Comparison of ENCODE assay signal across 2 cellular contexts in genomic region chr4:56655209-56655626, GRCh38.
TF ChIP-seq lines count a peak whose summit lies in the region.

No MANE protein-coding gene starts in this region.

TF ChIP-seq in SK-N-SH, 30 proteins besides CTCF, POLR2A, EP300 and RAD21:
- TF ChIP-seq MAX (IDR thresholded peaks at IDR 0.05; ENCODE audit: low read depth) (peak; percentile 58), GATA2 (CRISPR knock-in tag; IDR thresholded peaks at IDR 0.05) (no peak), MXI1 (IDR thresholded peaks at IDR 0.05; ENCODE audit: low read depth, low read length) (0 out of 2 replicates have a peak, but pooled peaks have one; percentile 56)
TF ChIP-seq in SK-N-SH: peak in this region for 2.

TF ChIP-seq in H1, 55 proteins besides CTCF, POLR2A, EP300 and RAD21 (continued from another document):
- TF ChIP-seq KDM4A (IDR thresholded peaks at IDR 0.05; ENCODE audit: low read depth, low read length, severe bottlenecking) (peak; percentile 26), TAF1 (IDR thresholded peaks at IDR 0.05; ENCODE audit: low read depth, low read length) (no peak), SIRT6 (IDR thresholded peaks at IDR 0.05; ENCODE audit: low read length) (no peak), CHD1 (IDR thresholded peaks at IDR 0.05; ENCODE audit: low read depth, low read length) (no peak), SP2 (IDR thresholded peaks at IDR 0.05; ENCODE audit: low read length) (no peak), MAX (IDR thresholded peaks at IDR 0.05) (peak; percentile 70), E2F6 (IDR thresholded peaks at IDR 0.05) (peak; percentile 60), POU5F1 (IDR thresholded peaks at IDR 0.05; ENCODE audit: low read depth, low read length) (no peak), RNF2 (IDR thresholded peaks at IDR 0.05; ENCODE audit: borderline replicate concordance, low read depth, low read length, missing control alignments, poor library complexity, severe bottlenecking) (no peak), HDAC2 (IDR thresholded peaks at IDR 0.05; ENCODE audit: borderline replicate concordance in 1 of 2, low read depth in 2 of 2, low read length in 2 of 2) (no peak), PHF8 (conservative IDR thresholded peaks at IDR 0.05; ENCODE audit: low read depth, low read length) (no peak), BACH1 (IDR thresholded peaks at IDR 0.05; ENCODE audit: low read length) (no peak), RXRA (IDR thresholded peaks at IDR 0.05; ENCODE audit: insufficient read depth, low read depth, low read length) (no peak), TEAD4 (IDR thresholded peaks at IDR 0.05; ENCODE audit: low read depth, low read length) (no peak), YY1 (IDR thresholded peaks at IDR 0.05; ENCODE audit: low read depth, low read length) (no peak)
